8 cellular contexts compared by ENCODE assay signal in genomic region chr17:59837362-59838195, GRCh38. TPM values are rescaled to one million over a fixed set of nuclear protein-coding genes. Genes with fewer than 3 reads are reported as not detected.
A peak's percentile ranks its signal among the peaks of the same experiment; 100 is the strongest.
DNase-seq lines count a peak whose midpoint lies in the region; ATAC-seq and TF ChIP-seq lines count a peak whose summit lies in the region.

No MANE protein-coding gene starts in this region.

- peaks cover 65% of the 10 kb centered on the region for H3K4me1 Mint-ChIP-seq in activated T-cell treated with anti-CD3 and anti-CD28 coated beads, Interleukin-2, amount 50 U/mL, for 72 hours (ENCODE audit: low read depth)
- peaks cover 56 to 70% of the 10 kb centered on the region in 2 donors for H3K4me1 Mint-ChIP-seq in natural killer cell treated with Interleukin-12 subunit alpha and Interleukin-12 subunit beta and Interleukin-15 and Interleukin-18, amount 100 ng/mL, for 72 hours (ENCODE audit: low read depth in 2 of 2)

- no peaks in the 10 kb centered on the region for H3K4me1 ChIP-seq in NT2/D1 (ENCODE audit: insufficient read depth, insufficient read length)

- peak overlapping the region; percentile 100 for H3K27ac Mint-ChIP-seq in activated T-cell treated with anti-CD3 and anti-CD28 coated beads, Interleukin-2, amount 50 U/mL, for 72 hours
- H3K27ac Mint-ChIP-seq in natural killer cell treated with Interleukin-12 subunit alpha and Interleukin-12 subunit beta and Interleukin-15 and Interleukin-18, amount 100 ng/mL, for 72 hours, result peak overlapping the region; percentile 100

- peaks cover 33% of the 10 kb centered on the region for H3K36me3 ChIP-seq in NT2/D1 (ENCODE audit: insufficient read depth, insufficient read length, low read length)
- H3K36me3 ChIP-seq in WERI-Rb-1, result peaks cover 37% of the 10 kb centered on the region

- H3K9me3 ChIP-seq in NT2/D1 (ENCODE audit: insufficient read depth, low read length) (no peaks in the 10 kb centered on the region), WERI-Rb-1 (ENCODE audit: severe bottlenecking) (no peaks in the 10 kb centered on the region)

- H3K27me3 ChIP-seq in NT2/D1 (ENCODE audit: insufficient read depth, insufficient read length) (no peaks in the 10 kb centered on the region), WERI-Rb-1 (ENCODE audit: insufficient read depth, low read depth, severe bottlenecking) (no peaks in the 10 kb centered on the region)

- no peak overlapping the region for H3K27ac ChIP-seq in WERI-Rb-1

- H3K36me3 Mint-ChIP-seq in activated T-cell treated with anti-CD3 and anti-CD28 coated beads, Interleukin-2, amount 50 U/mL, for 72 hours (ENCODE audit: insufficient read depth in 2 of 2), result peaks cover 34 to 60% of the 10 kb centered on the region in 2 donors
- H3K36me3 Mint-ChIP-seq in natural killer cell treated with Interleukin-12 subunit alpha and Interleukin-12 subunit beta and Interleukin-15 and Interleukin-18, amount 100 ng/mL, for 72 hours, result peaks cover 48% of the 10 kb centered on the region

- peak overlapping the region; percentile 95 to 99 for H3K4me3 Mint-ChIP-seq in activated T-cell treated with anti-CD3 and anti-CD28 coated beads, Interleukin-2, amount 50 U/mL, for 72 hours
- H3K4me3 Mint-ChIP-seq in natural killer cell treated with Interleukin-12 subunit alpha and Interleukin-12 subunit beta and Interleukin-15 and Interleukin-18, amount 100 ng/mL, for 72 hours, result peak overlapping the region; percentile 99

- peak overlapping the region; percentile 66 for H3K9ac ChIP-seq in NT2/D1 (ENCODE audit: insufficient read length, low read depth)

- H3K27me3 Mint-ChIP-seq in activated T-cell treated with anti-CD3 and anti-CD28 coated beads, Interleukin-2, amount 50 U/mL, for 72 hours (ENCODE audit: low read depth), result no peaks in the 10 kb centered on the region
- no peaks in the 10 kb centered on the region for H3K27me3 Mint-ChIP-seq in natural killer cell treated with Interleukin-12 subunit alpha and Interleukin-12 subunit beta and Interleukin-15 and Interleukin-18, amount 100 ng/mL, for 72 hours

- H3K4me3 ChIP-seq in NT2/D1 (ENCODE audit: insufficient read length, low read depth) (peak overlapping the region; percentile 51), WERI-Rb-1 (ENCODE audit: low read depth, low read length) (no peak overlapping the region)

- no peaks in the 10 kb centered on the region for H3K9me3 Mint-ChIP-seq in activated T-cell treated with anti-CD3 and anti-CD28 coated beads, Interleukin-2, amount 50 U/mL, for 72 hours
- H3K9me3 Mint-ChIP-seq in natural killer cell treated with Interleukin-12 subunit alpha and Interleukin-12 subunit beta and Interleukin-15 and Interleukin-18, amount 100 ng/mL, for 72 hours, result no peaks in the 10 kb centered on the region

- DNase-seq in DMS114 treated with DMSO at 0.1 percent for 48 hours (lab: John Stamatoyannopoulos, UW; ENCODE audit: unreplicated experiment) (peak; percentile 100), NT2/D1 (ENCODE audit: low read depth, low spot score) (peak; percentile 82), fibroblast of peridontal ligament (ENCODE audit: extremely low read depth) (peak; percentile 100), WERI-Rb-1 (no peak)
- DNase-seq in activated T-cell treated with anti-CD3 and anti-CD28 coated beads, Interleukin-2, amount 50 U/mL, for 72 hours, result peak; percentile 76 to 81
- DNase-seq in natural killer cell treated with Interleukin-12 subunit alpha and Interleukin-12 subunit beta and Interleukin-15 and Interleukin-18, amount 100 ng/mL, for 72 hours (ENCODE audit: low spot score), result peak; percentile 91

- TF ChIP-seq CTCF in WERI-Rb-1 (IDR thresholded peaks at IDR 0.05; ENCODE audit: low read depth, low read length), result no peak

- peak; percentile 72 for ATAC-seq in GM19438 (IDR thresholded peaks at IDR 0.05; ENCODE audit: low read depth, unreplicated experiment)
- ATAC-seq in HG03460 (IDR thresholded peaks at IDR 0.05; ENCODE audit: unreplicated experiment), result peak; percentile 76
- ATAC-seq in activated T-cell treated with anti-CD3 and anti-CD28 coated beads, Interleukin-2, amount 50 U/mL, for 72 hours (replicated peaks in 1 of 2), result peak; percentile 80
- peak; percentile 92 to 96 for ATAC-seq in natural killer cell treated with Interleukin-12 subunit alpha and Interleukin-12 subunit beta and Interleukin-15 and Interleukin-18, amount 100 ng/mL, for 72 hours

RNA-seq across cellular contexts. Expression of gene TUBD1, which starts 55.2 kb away (rescaled TPM):
- 10 to 100 TPM; 13.8 to 14.3 TPM for total RNA-seq in activated T-cell treated with anti-CD3 and anti-CD28 coated beads, Interleukin-2, amount 50 U/mL, for 72 hours
- 10 to 100 TPM; 10.6 to 15.1 TPM for total RNA-seq in natural killer cell treated with Interleukin-12 subunit alpha and Interleukin-12 subunit beta and Interleukin-15 and Interleukin-18, amount 100 ng/mL, for 72 hours

RNA-seq across cellular contexts. Expression of gene RPS6KB1, which starts 55.3 kb away (rescaled TPM):
- total RNA-seq in activated T-cell treated with anti-CD3 and anti-CD28 coated beads, Interleukin-2, amount 50 U/mL, for 72 hours, result 10 to 100 TPM; 65.8 to 68.8 TPM
- 10 to 100 TPM; 50.8 to 95.1 TPM for total RNA-seq in natural killer cell treated with Interleukin-12 subunit alpha and Interleukin-12 subunit beta and Interleukin-15 and Interleukin-18, amount 100 ng/mL, for 72 hours
